ENCODE assay signal across 6 cellular contexts in genomic region chr16:668519-669171, GRCh38. TPM values are rescaled to one million over a fixed set of nuclear protein-coding genes. Genes with fewer than 3 reads are reported as not detected.
DNase-seq lines count a peak whose midpoint lies in the region; ATAC-seq and TF ChIP-seq lines count a peak whose summit lies in the region.

No MANE protein-coding gene starts in this region.

- H3K27me3 ChIP-seq in upper lobe of right lung: no peaks in the 10 kb centered on the region

- peaks cover 39% of the 10 kb centered on the region for H3K36me3 ChIP-seq in OCI-LY7 (ENCODE audit: insufficient read depth, low read length)
- H3K36me3 ChIP-seq in upper lobe of right lung: peaks cover 40% of the 10 kb centered on the region

- BruUV-seq in Calu3 (replicated peaks; lab: Mats Ljungman, UMichigan) (no TSS peak), OCI-LY7 (replicated peaks; lab: Mats Ljungman, UMichigan) (no TSS peak)

- no peak overlapping the region for H2AFZ ChIP-seq in OCI-LY7 (ENCODE audit: low read length)

- no peak overlapping the region for H3K27ac Mint-ChIP-seq in Calu3 (ENCODE audit: unreplicated experiment)

- ATAC-seq in left ventricle myocardium superior: peak; percentile 3
- no peak for ATAC-seq in upper lobe of right lung

- no peaks in the 10 kb centered on the region for H3K9me3 Mint-ChIP-seq in Calu3 (ENCODE audit: low read depth, unreplicated experiment)

- H4K20me1 ChIP-seq in OCI-LY7 (ENCODE audit: insufficient read depth, low read length): no peaks in the 10 kb centered on the region

- no peaks in the 10 kb centered on the region for H3K9me2 ChIP-seq in OCI-LY7 (ENCODE audit: insufficient read depth, low read length)

- no peaks in the 10 kb centered on the region for H3K4me1 Mint-ChIP-seq in Calu3 (ENCODE audit: low read depth, unreplicated experiment)

- TF ChIP-seq CTCF in Calu3 (IDR thresholded peaks at IDR 0.05; ENCODE audit: unreplicated experiment) (no peak), OCI-LY7 (conservative IDR thresholded peaks at IDR 0.05; ENCODE audit: low read length) (no peak), upper lobe of right lung (IDR thresholded peaks at IDR 0.05) (no peak)

- H3K4me3 ChIP-seq in OCI-LY7 (ENCODE audit: low read depth, low read length, poor library complexity, severe bottlenecking): peak overlapping the region; percentile 99
- peak overlapping the region; percentile 97 for H3K4me3 ChIP-seq in upper lobe of right lung

- intact Hi-C loops in Calu3 (cut with micrococcal nuclease; ENCODE audit: unreplicated experiment) (no loop called here), OCI-LY7 (cut with micrococcal nuclease; ENCODE audit: unreplicated experiment) (loop anchor here (1.0 to 2.0 kb wide), 2 partner anchors 11 to 20 kb away; partner anchors contain the start of gene WDR90), left ventricle myocardium superior (cut with micrococcal nuclease) (no loop called here), upper lobe of right lung (cut with DNase I) (no loop called here)

- H3K36me3 Mint-ChIP-seq in Calu3 (ENCODE audit: insufficient read depth, unreplicated experiment): peaks cover 51% of the 10 kb centered on the region

- H3K27ac ChIP-seq in OCI-LY7 (ENCODE audit: low read depth, low read length, poor library complexity, severe bottlenecking) (peak overlapping the region; percentile 52), upper lobe of right lung (peak overlapping the region; percentile 87)

- peaks cover 12% of the 10 kb centered on the region; the same call in 1 of the 2 replicates for H3K79me2 ChIP-seq in OCI-LY7 (ENCODE audit: insufficient read depth, low read depth, low read length)

- H3K4me1 ChIP-seq in OCI-LY7 (ENCODE audit: insufficient read depth, low read length, poor library complexity, severe bottlenecking) (peaks cover 14% of the 10 kb centered on the region), upper lobe of right lung (peaks cover 12% of the 10 kb centered on the region)

- H3K27me3 Mint-ChIP-seq in Calu3 (ENCODE audit: unreplicated experiment): no peaks in the 10 kb centered on the region

- H3K4me3 Mint-ChIP-seq in Calu3 (ENCODE audit: low read depth, unreplicated experiment): peak overlapping the region; percentile 87

- POLR2A ChIA-PET in OCI-LY7 (lab: Charles Lee): no interaction called here

- DNase-seq in Calu3 (no peak), OCI-LY7 (ENCODE audit: low spot score) (no peak), left ventricle myocardium superior (no peak), upper lobe of right lung (no peak), NCI-H774 (lab: John Stamatoyannopoulos, UW) (no peak), NCI-H748 treated with DMSO at 0.1 percent for 48 hours (lab: John Stamatoyannopoulos, UW) (no peak)

- H3K4me2 ChIP-seq in OCI-LY7 (ENCODE audit: low read length): peak overlapping the region; percentile 88

- H3K9me3 ChIP-seq in OCI-LY7 (ENCODE audit: low read length) (no peaks in the 10 kb centered on the region), upper lobe of right lung (no peaks in the 10 kb centered on the region)

- CTCF ChIA-PET in Calu3 (lab: Charles Lee): interaction anchor here (0.5 to 1.3 kb wide), 2 partner anchors 21 to 316 kb away, joined by 3 to 5 read pairs; partner anchors contain the start of gene AXIN1
- CTCF ChIA-PET in OCI-LY7 (lab: Charles Lee; ENCODE audit: unreplicated experiment): no interaction called here

RNA-seq across cellular contexts. Expression of gene RHOT2, which starts 0.7 kb away (rescaled TPM):
- total RNA-seq in Calu3 (2022): 154 and 163 TPM in 2 replicates
- total RNA-seq in OCI-LY7 (2014; rRNA removed; shearing (Covaris generic)): 129 and 136 TPM in 2 replicates
- 129 and 133 TPM in 2 replicates for total RNA-seq in OCI-LY7 (2022)
- 88.8 TPM for total RNA-seq in left ventricle myocardium superior
- 92.5 TPM for total RNA-seq in upper lobe of right lung

RNA-seq across cellular contexts. Expression of gene RHBDL1, which starts 6.8 kb away (rescaled TPM):
- total RNA-seq in Calu3 (2022) (2.4 and 2.6 TPM in 2 replicates), OCI-LY7 (2022) (3.6 and 4.2 TPM in 2 replicates), left ventricle myocardium superior (1.9 TPM), upper lobe of right lung (2.0 TPM)
- 3.8 and 4.2 TPM in 2 replicates for total RNA-seq in OCI-LY7 (2014; rRNA removed; shearing (Covaris generic))

RNA-seq across cellular contexts. Expression of gene STUB1, which starts 11.6 kb away (rescaled TPM):
- total RNA-seq in Calu3 (2022) (102 and 114 TPM in 2 replicates), OCI-LY7 (2022) (72.4 and 78.6 TPM in 2 replicates), left ventricle myocardium superior (144 TPM), upper lobe of right lung (98.9 TPM)
- 85.5 and 111 TPM in 2 replicates for total RNA-seq in OCI-LY7 (2014; rRNA removed; shearing (Covaris generic))

RNA-seq across cellular contexts. Expression of gene JMJD8, which starts 15.5 kb away (rescaled TPM):
- total RNA-seq in Calu3 (2022): 88.3 and 90.5 TPM in 2 replicates
- 70.6 and 82.3 TPM in 2 replicates for total RNA-seq in OCI-LY7 (2014; rRNA removed; shearing (Covaris generic))
- 46.8 and 48.7 TPM in 2 replicates for total RNA-seq in OCI-LY7 (2022)
- total RNA-seq in left ventricle myocardium superior: 49.0 TPM
- total RNA-seq in upper lobe of right lung: 51.3 TPM

RNA-seq across cellular contexts. Expression of gene WDR90, which starts 19.5 kb away (rescaled TPM):
- total RNA-seq in Calu3 (2022) (142 and 162 TPM in 2 replicates), OCI-LY7 (2022) (143 and 153 TPM in 2 replicates), left ventricle myocardium superior (10.9 TPM), upper lobe of right lung (23.2 TPM)
- total RNA-seq in OCI-LY7 (2014; rRNA removed; shearing (Covaris generic)): 77.6 and 110 TPM in 2 replicates
